ENCODE assay signal across 14 cellular contexts in genomic region chr3:120144267-120144666, GRCh38. TPM values are rescaled to one million over a fixed set of nuclear protein-coding genes. Genes with fewer than 3 reads are reported as not detected.
A peak's percentile ranks its signal among the peaks of the same experiment; 100 is the strongest.
DNase-seq lines count a peak whose midpoint lies in the region; ATAC-seq, FAIRE-seq and TF ChIP-seq lines count a peak whose summit lies in the region.
"Had no signal": no experiment of that assay in that cellular context is flagged by ENCODE, and none has a peak within 500 bp of the region (broad histone marks: within the 10 kb centered on the region; RNA-seq: fewer than 3 reads in every experiment).

No MANE protein-coding gene starts in this region.

- 5% methylated on average over 4 of the region's 4 CpGs for WGBS in HepG2 (ENCODE audit: low lambda C conversion rate)
- WGBS in right lobe of liver (ENCODE audit: insufficient coverage, low coverage, low lambda C conversion rate, missing lambda C conversion rate), result 48% methylated on average over 3 of the region's 4 CpGs
- WGBS in body of pancreas, 2 donors, result 40 to 48% methylated on average over 3 to 4 of the region's 4 CpGs

- no peaks in the 10 kb centered on the region for H3K36me3 ChIP-seq in HepG2 (replicated peaks in 1 of 2; ENCODE audit: control insufficient read depth in 1 of 2, insufficient read depth in 2 of 2, low read length in 2 of 2)
- H3K36me3 ChIP-seq in right lobe of liver, result no peaks in the 10 kb centered on the region
- no peaks in the 10 kb centered on the region for H3K36me3 ChIP-seq in body of pancreas (replicated peaks in 1 of 2; ENCODE audit: insufficient read depth in 1 of 2, low read depth in 2 of 2)
- H3K36me3 ChIP-seq: vagina had no signal

- no peak overlapping the region for H2AFZ ChIP-seq in HepG2 (ENCODE audit: low read length)

- TF ChIP-seq RAD21 in HepG2 (CRISPR knock-in tag; IDR thresholded peaks at IDR 0.05), result 0 out of 2 replicates have a peak, but pooled peaks have one; percentile 18

- CTCF ChIA-PET in HepG2 (lab: Yijun Ruan, JAX; ENCODE audit: low intra/inter-chr PET ratio, low total read pairs), result no interaction called here
- CTCF ChIA-PET in activated CD4-positive, alpha-beta T cell treated with anti-CD3 and anti-CD28 coated beads for 36 hours (lab: Charles Lee), result interaction anchor here (1.1 to 1.4 kb wide), 2 partner anchors 242 to 252 kb away, joined by 3 to 4 read pairs; no protein-coding TSS in a partner anchor

- H3K27me3 ChIP-seq in HepG2 (ENCODE audit: control insufficient read depth in 1 of 2, insufficient read depth in 2 of 2, low read length in 2 of 2) (no peaks in the 10 kb centered on the region; a peak in 1 of 5 replicates), right lobe of liver (no peaks in the 10 kb centered on the region), body of pancreas (no peaks in the 10 kb centered on the region)
- H3K27me3 ChIP-seq: vagina had no signal

- H4K20me1 ChIP-seq in HepG2 (ENCODE audit: insufficient read depth, low read length), result no peaks in the 10 kb centered on the region

- H3K9me3 ChIP-seq in HepG2 (ENCODE audit: low read length) (no peaks in the 10 kb centered on the region), right lobe of liver (no peaks in the 10 kb centered on the region), body of pancreas (no peaks in the 10 kb centered on the region)
- H3K9me3 ChIP-seq: vagina had no signal

- no peak overlapping the region for H3K4me3 Mint-ChIP-seq in activated CD4-positive, alpha-beta T cell treated with anti-CD3 and anti-CD28 coated beads for 36 hours
- H3K4me3 Mint-ChIP-seq: H9 had no signal

- H3K4me2 ChIP-seq in HepG2 (ENCODE audit: low read depth, low read length), result peak overlapping the region; percentile 50

- TF ChIP-seq CTCF in HepG2 (CRISPR knock-in tag; IDR thresholded peaks at IDR 0.05), result peak; percentile 44
- TF ChIP-seq CTCF in right lobe of liver (IDR thresholded peaks at IDR 0.05), result no peak
- TF ChIP-seq CTCF in body of pancreas (IDR thresholded peaks at IDR 0.05), result peak in 4 of 7 experiments; percentile 32 to 40 (median 32)

- in situ Hi-C loops in HepG2 (cut with HindIII; ENCODE audit: extremely low pct_ligation_motif_present, low pct_unique_long_range_greater_than_20kb), result no loop called here

- H3K79me2 ChIP-seq in HepG2 (ENCODE audit: insufficient read depth, low read length), result no peaks in the 10 kb centered on the region

- TF ChIP-seq POLR2A in HepG2 (IDR thresholded peaks at IDR 0.05; ENCODE audit: insufficient read depth in 1 of 2, low read depth in 2 of 2, low read length in 2 of 2), result no peak
- TF ChIP-seq POLR2A in right lobe of liver (IDR thresholded peaks at IDR 0.05), result no peak
- no peak for TF ChIP-seq POLR2A in body of pancreas (IDR thresholded peaks at IDR 0.05)

- no peak for TF ChIP-seq EP300 in HepG2 (IDR thresholded peaks at IDR 0.05; ENCODE audit: low read depth in 2 of 2, low read length in 2 of 2)
- no peak for TF ChIP-seq EP300 in HepG2 (CRISPR knock-in tag; IDR thresholded peaks at IDR 0.05; ENCODE audit: borderline replicate concordance)

- H3K27me3 Mint-ChIP-seq in activated CD4-positive, alpha-beta T cell treated with anti-CD3 and anti-CD28 coated beads for 36 hours, result no peaks in the 10 kb centered on the region

- H3K4me3 ChIP-seq in HepG2 (replicated peaks in 1 of 3; ENCODE audit: insufficient read depth in 1 of 3, low read depth in 2 of 3, low read length in 3 of 3) (no peak overlapping the region), right lobe of liver (no peak overlapping the region), body of pancreas (no peak overlapping the region)
- H3K4me3 ChIP-seq: vagina had no signal

- H3K36me3 Mint-ChIP-seq in activated CD4-positive, alpha-beta T cell treated with anti-CD3 and anti-CD28 coated beads for 36 hours (ENCODE audit: low read depth), result no peaks in the 10 kb centered on the region

- intact Hi-C loops in HepG2 (cut with micrococcal nuclease; ENCODE audit: unreplicated experiment), result no loop called here
- intact Hi-C loops in right lobe of liver (cut with DNase I), result no loop called here
- intact Hi-C loops in body of pancreas (cut with DNase I), result no loop called here
- intact Hi-C loops in activated CD4-positive, alpha-beta T cell treated with anti-CD3 and anti-CD28 coated beads for 36 hours (cut with DNase I, micrococcal nuclease), result no loop called here

- no TSS peak for BruUV-seq in HepG2 (replicated peaks; lab: Mats Ljungman, UMichigan)

- no peak overlapping the region for H3K27ac ChIP-seq in HepG2 (ENCODE audit: extremely low read length, insufficient read depth, low read length)
- no peak overlapping the region for H3K27ac ChIP-seq in right lobe of liver
- peak overlapping the region in 1 of 4 donors; percentile 39 for H3K27ac ChIP-seq in body of pancreas
- H3K27ac ChIP-seq: vagina had no signal

- peaks cover 27% of the 10 kb centered on the region for H3K4me1 Mint-ChIP-seq in activated CD4-positive, alpha-beta T cell treated with anti-CD3 and anti-CD28 coated beads for 36 hours

- no peak for FAIRE-seq in HepG2 (lab: Jason Lieb, UNC)

- H3K9me3 Mint-ChIP-seq in activated CD4-positive, alpha-beta T cell treated with anti-CD3 and anti-CD28 coated beads for 36 hours (ENCODE audit: low read depth), result no peaks in the 10 kb centered on the region
- H3K9me3 Mint-ChIP-seq: H9 had no signal

- H3K9ac ChIP-seq in HepG2 (ENCODE audit: insufficient read depth, low read depth, low read length), result no peak overlapping the region

- no peak overlapping the region for H3K27ac Mint-ChIP-seq in activated CD4-positive, alpha-beta T cell treated with anti-CD3 and anti-CD28 coated beads for 36 hours

- ATAC-seq in HepG2 (peak; percentile 79), right lobe of liver (no peak), body of pancreas (peak; percentile 80)
- ATAC-seq in activated CD4-positive, alpha-beta T cell treated with anti-CD3 and anti-CD28 coated beads for 36 hours, result no peak

- H3K4me1 ChIP-seq in HepG2 (ENCODE audit: insufficient read depth, low read length), result peaks cover 60% of the 10 kb centered on the region
- H3K4me1 ChIP-seq in right lobe of liver, result no peaks in the 10 kb centered on the region
- peaks cover 19% of the 10 kb centered on the region for H3K4me1 ChIP-seq in body of pancreas

- POLR2A ChIA-PET in HepG2 (lab: Yijun Ruan, JAX), result interaction anchor here (1.1 to 6.7 kb wide), 2 partner anchors 13 to 49 kb away, joined by 3 to 65 read pairs; partner anchors contain the start of gene GSK3B
- POLR2A ChIA-PET in activated CD4-positive, alpha-beta T cell treated with anti-CD3 and anti-CD28 coated beads for 36 hours (lab: Charles Lee), result interaction anchor here (0.7 kb wide), 1 partner anchor 48 kb away, joined by 5 read pairs; no protein-coding TSS in a partner anchor

- DNase-seq in HepG2 (ENCODE audit: low spot score) (peak; percentile 39), right lobe of liver (no peak), body of pancreas (peak; percentile 23 to 51 (median 45)), islet precursor cell (peak; percentile 87), cortex of kidney (lab: John Stamatoyannopoulos, UW) (no peak), NCI-H2227 (lab: John Stamatoyannopoulos, UW; ENCODE audit: unreplicated experiment) (no peak), globus pallidus (ENCODE audit: low spot score) (no peak)
- no peak for DNase-seq in activated CD4-positive, alpha-beta T cell treated with anti-CD3 and anti-CD28 coated beads for 36 hours
- DNase-seq: anterior cingulate cortex, foreskin melanocyte, H9, NCI-H1092, NCI-H748 treated with DMSO at 0.1 percent for 48 hours had no signal

TF ChIP-seq in HepG2, 621 proteins besides CTCF, POLR2A, EP300 and RAD21 (continues in another document):
- no peak for TF ChIP-seq HDAC2 (CRISPR knock-in tag; IDR thresholded peaks at IDR 0.05)
- TF ChIP-seq, protein P1, sequence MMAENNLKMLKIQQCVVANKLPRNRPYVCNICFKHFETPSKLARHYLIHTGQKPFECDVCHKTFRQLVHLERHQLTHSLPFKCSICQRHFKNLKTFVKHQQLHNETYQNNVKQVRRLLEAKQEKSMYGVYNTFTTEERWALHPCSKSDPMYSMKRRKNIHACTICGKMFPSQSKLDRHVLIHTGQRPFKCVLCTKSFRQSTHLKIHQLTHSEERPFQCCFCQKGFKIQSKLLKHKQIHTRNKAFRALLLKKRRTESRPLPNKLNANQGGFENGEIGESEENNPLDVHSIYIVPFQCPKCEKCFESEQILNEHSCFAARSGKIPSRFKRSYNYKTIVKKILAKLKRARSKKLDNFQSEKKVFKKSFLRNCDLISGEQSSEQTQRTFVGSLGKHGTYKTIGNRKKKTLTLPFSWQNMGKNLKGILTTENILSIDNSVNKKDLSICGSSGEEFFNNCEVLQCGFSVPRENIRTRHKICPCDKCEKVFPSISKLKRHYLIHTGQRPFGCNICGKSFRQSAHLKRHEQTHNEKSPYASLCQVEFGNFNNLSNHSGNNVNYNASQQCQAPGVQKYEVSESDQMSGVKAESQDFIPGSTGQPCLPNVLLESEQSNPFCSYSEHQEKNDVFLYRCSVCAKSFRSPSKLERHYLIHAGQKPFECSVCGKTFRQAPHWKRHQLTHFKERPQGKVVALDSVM (CRISPR knock-in tag; IDR thresholded peaks at IDR 0.05), result 0 out of 2 replicates have a peak, but pooled peaks have one; percentile 19

RNA-seq across cellular contexts. Expression of gene GSK3B, which starts 50.0 kb away (rescaled TPM):
- total RNA-seq in HepG2 (2016; rRNA removed; fragmentation: Illumina TruSeq; extraction: Trizol), result 30.1 and 42.6 TPM in 2 replicates
- 43.4 and 48.1 TPM in 2 replicates for total RNA-seq in HepG2 (2016; cell fraction: cytosol; rRNA removed; fragmentation: Illumina TruSeq; extraction: Trizol; ENCODE audit: low read depth)
- total RNA-seq in HepG2 (2016; cell fraction: insoluble cytoplasmic fraction; rRNA removed; fragmentation: Illumina TruSeq; extraction: Trizol), result 27.3 and 33.3 TPM in 2 replicates
- 30.5 and 34.7 TPM in 2 replicates for total RNA-seq in HepG2 (2016; cell fraction: membrane; rRNA removed; fragmentation: Illumina TruSeq; extraction: Trizol)
- total RNA-seq in HepG2 (2016; cell fraction: nucleus; rRNA removed; fragmentation: Illumina TruSeq; extraction: Trizol), result 30.5 and 39.7 TPM in 2 replicates
- polyA plus RNA-seq in HepG2 (2011; rRNA removed), result 19.1 and 22.3 TPM in 2 replicates
- polyA plus RNA-seq in HepG2 (2011; cell fraction: cytosol; rRNA removed), result 11.2 and 15.3 TPM in 2 replicates
- 8.4 and 11.1 TPM in 2 replicates for polyA plus RNA-seq in HepG2 (2011; cell fraction: nucleus; rRNA removed)
- polyA plus RNA-seq in HepG2 (2012), result 14.8 and 15.1 TPM in 2 replicates
- 4.8 and 7.7 TPM in 2 replicates for polyA plus RNA-seq in HepG2 (2016; cell fraction: cytosol; fragmentation: Illumina TruSeq; extraction: Trizol; ENCODE audit: low read depth)
- polyA plus RNA-seq in HepG2 (2016; cell fraction: insoluble cytoplasmic fraction; fragmentation: Illumina TruSeq; extraction: Trizol; ENCODE audit: low read depth), result 27.1 and 32.0 TPM in 2 replicates
- 13.0 and 17.1 TPM in 2 replicates for polyA plus RNA-seq in HepG2 (2016; cell fraction: membrane; fragmentation: Illumina TruSeq; extraction: Trizol; ENCODE audit: low read depth)
- polyA plus RNA-seq in HepG2 (2016; cell fraction: nucleus; fragmentation: Illumina TruSeq; extraction: Trizol; ENCODE audit: insufficient read depth, low read depth), result 23.7 and 27.1 TPM in 2 replicates
- polyA minus RNA-seq in HepG2 (2011; rRNA and poly(A)+ RNA removed; ENCODE audit: low replicate concordance), result 15.6 and 77.8 TPM in 2 replicates
- polyA minus RNA-seq in HepG2 (2011; cell fraction: cytosol; rRNA and poly(A)+ RNA removed), result 24.6 and 34.5 TPM in 2 replicates
- 61.4 and 73.0 TPM in 2 replicates for polyA minus RNA-seq in HepG2 (2011; cell fraction: nucleus; rRNA and poly(A)+ RNA removed)
- 10 to 100 TPM; 14.4 to 19.4 (median 18.4) TPM for total RNA-seq in right lobe of liver
- 10 to 100 TPM; 15.0 to 18.8 TPM for total RNA-seq in body of pancreas
- total RNA-seq in activated CD4-positive, alpha-beta T cell treated with anti-CD3 and anti-CD28 coated beads for 36 hours, result 10 to 100 TPM; 29.1 to 31.5 TPM

Comparison
In these comparisons a context has a peak if more than half of its experiments do, and no peak if none do; other contexts are left out.
1. ATAC-seq: peak in HepG2 (single experiment) and body of pancreas (single experiment); none in right lobe of liver (0 of 4) and activated CD4-positive, alpha-beta T cell treated with anti-CD3 and anti-CD28 coated beads for 36 hours (single experiment).
2. DNase-seq: peak in HepG2 (single experiment), body of pancreas (4 of 4) and islet precursor cell (single experiment); none in right lobe of liver (0 of 3), cortex of kidney (single experiment), activated CD4-positive, alpha-beta T cell treated with anti-CD3 and anti-CD28 coated beads for 36 hours (single experiment), NCI-H2227 (single experiment) and globus pallidus (single experiment).
3. CTCF ChIP-seq: peak in HepG2 (single experiment) and body of pancreas (4 of 7); none in right lobe of liver (0 of 4).